ENCODE assay signal across 1 cellular context in the genomic region with DNA sequence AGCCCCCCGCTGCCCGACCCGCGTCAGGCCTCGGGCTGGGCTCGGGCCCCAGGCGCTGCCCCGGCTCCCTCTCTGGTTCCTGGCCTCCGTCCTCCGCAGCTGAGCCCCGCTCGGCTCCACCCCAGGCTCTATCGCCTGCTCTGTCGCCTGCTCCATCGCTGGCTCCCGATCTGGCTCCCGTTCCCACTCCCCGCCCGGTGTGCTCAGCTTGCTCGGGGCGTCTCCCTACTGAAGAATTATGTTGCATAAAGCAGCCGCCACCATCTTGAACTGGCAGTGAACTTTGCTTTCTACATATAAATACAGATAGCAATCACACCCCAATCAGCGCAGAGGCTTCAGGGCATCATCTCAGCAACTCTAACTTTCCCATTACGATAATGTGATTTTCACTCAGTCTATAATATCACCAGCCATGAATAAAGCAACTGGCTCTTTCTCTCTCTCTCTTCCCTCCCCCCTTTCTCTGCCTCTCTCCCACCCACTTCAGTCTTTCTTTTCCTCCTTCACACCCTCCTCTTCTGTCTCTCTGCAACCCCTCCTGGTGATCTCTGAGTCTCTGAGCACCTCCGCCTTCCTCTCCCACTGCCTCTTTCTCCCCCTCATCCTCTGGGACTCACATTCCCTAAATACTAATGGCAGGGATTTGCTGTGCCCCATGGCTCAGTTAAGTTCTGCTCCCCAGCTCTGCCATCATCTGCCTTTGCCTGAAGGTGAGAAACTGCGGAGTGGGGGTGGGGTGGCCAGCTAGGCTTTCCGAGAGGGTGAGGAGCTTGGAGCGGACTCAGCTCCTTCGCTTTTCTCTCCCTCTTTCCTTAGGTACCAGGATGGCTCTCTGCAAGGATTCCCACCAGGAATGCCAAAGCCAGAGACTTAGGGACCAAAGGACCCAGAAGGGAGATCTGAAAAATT.
TF ChIP-seq lines count a peak whose summit lies in the region.

No MANE protein-coding gene starts in this region.

TF ChIP-seq in HEK293, 187 proteins besides CTCF, POLR2A, EP300 and RAD21 (continued from another document):
- TF ChIP-seq, protein P1, sequence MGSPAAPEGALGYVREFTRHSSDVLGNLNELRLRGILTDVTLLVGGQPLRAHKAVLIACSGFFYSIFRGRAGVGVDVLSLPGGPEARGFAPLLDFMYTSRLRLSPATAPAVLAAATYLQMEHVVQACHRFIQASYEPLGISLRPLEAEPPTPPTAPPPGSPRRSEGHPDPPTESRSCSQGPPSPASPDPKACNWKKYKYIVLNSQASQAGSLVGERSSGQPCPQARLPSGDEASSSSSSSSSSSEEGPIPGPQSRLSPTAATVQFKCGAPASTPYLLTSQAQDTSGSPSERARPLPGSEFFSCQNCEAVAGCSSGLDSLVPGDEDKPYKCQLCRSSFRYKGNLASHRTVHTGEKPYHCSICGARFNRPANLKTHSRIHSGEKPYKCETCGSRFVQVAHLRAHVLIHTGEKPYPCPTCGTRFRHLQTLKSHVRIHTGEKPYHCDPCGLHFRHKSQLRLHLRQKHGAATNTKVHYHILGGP (tag by site-specific recombination; IDR thresholded peaks at IDR 0.05): no peak
TF ChIP-seq in HEK293: peak in this region for 5.
